Comparison of ENCODE assay signal across 14 cellular contexts in the genomic region with DNA sequence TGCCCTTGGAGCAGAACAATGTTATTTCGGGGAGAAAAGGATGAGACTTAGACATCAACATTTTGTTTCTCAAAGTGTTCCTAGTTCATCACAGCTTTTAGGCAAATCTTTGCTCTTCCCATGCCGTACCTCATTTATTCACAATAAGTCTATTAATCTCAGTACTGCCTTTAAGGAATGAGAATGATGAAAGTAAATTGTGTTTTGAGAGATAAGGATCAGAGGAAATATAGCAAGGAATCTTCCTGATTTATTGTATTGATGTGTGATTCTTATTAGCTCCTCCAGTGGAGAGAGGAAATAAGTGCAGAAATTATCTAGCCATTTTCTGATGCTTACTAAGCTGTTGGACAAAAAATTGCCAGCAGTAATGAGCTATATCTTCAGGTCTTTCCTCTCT. TPM values are rescaled to one million over a fixed set of nuclear protein-coding genes. Genes with fewer than 3 reads are reported as not detected.
DNase-seq lines count a peak whose midpoint lies in the region; ATAC-seq, FAIRE-seq and TF ChIP-seq lines count a peak whose summit lies in the region.
"Had no signal": no experiment of that assay in that cellular context is flagged by ENCODE, and none has a peak within 500 bp of the region (broad histone marks: within the 10 kb centered on the region; RNA-seq: fewer than 3 reads in every experiment).

No MANE protein-coding gene starts in this region.

- no peak for TF ChIP-seq POLR2A in endothelial cell of umbilical vein (IDR thresholded peaks at IDR 0.05; ENCODE audit: low read depth, low read length)

- no peak for TF ChIP-seq EP300 in SK-N-SH (IDR thresholded peaks at IDR 0.05; ENCODE audit: borderline replicate concordance in 1 of 2, low read depth in 1 of 2, low read length in 1 of 2)

- FAIRE-seq in endothelial cell of umbilical vein (lab: Jason Lieb, UNC) (no peak), small intestine (lab: Jason Lieb, UNC) (no peak)

- H3K27me3 Mint-ChIP-seq in activated naive CD4-positive, alpha-beta T cell treated with anti-CD3 and anti-CD28 coated beads for 36 hours (ENCODE audit: low read depth) = no peaks in the 10 kb centered on the region
- no peaks in the 10 kb centered on the region for H3K27me3 Mint-ChIP-seq in stimulated activated naive CD8-positive, alpha-beta T cell treated with anti-CD3 and anti-CD28 coated beads, Interleukin-15, amount 100 ng/mL, for 72 hours

- BruUV-seq in endothelial cell of umbilical vein (replicated peaks; lab: Mats Ljungman, UMichigan) = no TSS peak

- H3K9me3 ChIP-seq in SK-N-SH (no peaks in the 10 kb centered on the region), endothelial cell of umbilical vein (replicated peaks; ENCODE audit: control insufficient read depth, insufficient read depth, low read length) (no peaks in the 10 kb centered on the region), small intestine (ENCODE audit: control insufficient read depth, low read depth) (no peaks in the 10 kb centered on the region)
- H3K9me3 ChIP-seq: body of pancreas had no signal

- H3K4me2 ChIP-seq in SK-N-SH = peak overlapping the region; percentile 74
- H3K4me2 ChIP-seq in endothelial cell of umbilical vein (ENCODE audit: insufficient read depth, low read length) = peak overlapping the region; percentile 71

- intact Hi-C loops in activated naive CD4-positive, alpha-beta T cell treated with anti-CD3 and anti-CD28 coated beads for 36 hours (cut with micrococcal nuclease) = no loop called here
- intact Hi-C loops in endothelial cell of umbilical vein (cut with micrococcal nuclease) = loop anchor here (10.0 kb wide), 1 partner anchor 71 kb away; no protein-coding TSS in a partner anchor

- H3K9me2 ChIP-seq in SK-N-SH = no peaks in the 10 kb centered on the region

- no peak for DNase-seq in activated naive CD4-positive, alpha-beta T cell treated with anti-CD3 and anti-CD28 coated beads for 36 hours
- no peak for DNase-seq in activated naive CD4-positive, alpha-beta T cell treated with anti-CD3 and anti-CD28 coated beads, Interleukin-2, amount 50 U/mL, for 16 hours
- DNase-seq in SK-N-SH (no peak), endothelial cell of umbilical vein (ENCODE audit: low read depth, low spot score) (no peak), small intestine (no peak)
- no peak for DNase-seq in stimulated activated naive CD8-positive, alpha-beta T cell treated with anti-CD3 and anti-CD28 coated beads, Interleukin-15, amount 100 ng/mL, for 72 hours
- DNase-seq in stimulated activated CD4-positive, alpha-beta T cell treated with anti-CD3 and anti-CD28 coated beads, Interleukin-4, amount 100 ng/mL, for 24 hours = no peak
- DNase-seq: body of pancreas; C1 segment of cervical spinal cord; NCI-H1436 treated with DMSO at 0.1 percent for 48 hours; NK-92 treated with Interleukin-12 subunit alpha and Interleukin-12 subunit beta, amount 100 ng/mL, for 24 hours; right cardiac atrium; trophoblast cell had no signal

- ATAC-seq in stimulated activated naive CD8-positive, alpha-beta T cell treated with anti-CD3 and anti-CD28 coated beads, Interleukin-15, amount 100 ng/mL, for 72 hours = no peak
- no peak for ATAC-seq in GM18498 (IDR thresholded peaks at IDR 0.05; ENCODE audit: unreplicated experiment)
- ATAC-seq: body of pancreas, right cardiac atrium had no signal

- H3K9me1 ChIP-seq in endothelial cell of umbilical vein (replicated peaks; ENCODE audit: control insufficient read depth, extremely low read depth, insufficient read depth, low read length) = no peaks in the 10 kb centered on the region

- H3F3A ChIP-seq in SK-N-SH (replicated peaks; ENCODE audit: insufficient read depth) = peaks cover 14% of the 10 kb centered on the region

- TF ChIP-seq RAD21 in SK-N-SH (IDR thresholded peaks at IDR 0.05; ENCODE audit: low read length) = no peak

- H3K79me2 ChIP-seq in SK-N-SH (ENCODE audit: insufficient read depth) (peaks cover 47% of the 10 kb centered on the region), endothelial cell of umbilical vein (ENCODE audit: control insufficient read depth, insufficient read depth, low read length) (peaks cover 26% of the 10 kb centered on the region)

- CTCF ChIA-PET in activated naive CD4-positive, alpha-beta T cell treated with anti-CD3 and anti-CD28 coated beads for 36 hours (lab: Charles Lee) = interaction anchor here (0.8 to 11.1 kb wide), 6 partner anchors 15 to 85 kb away, joined by 3 to 141 read pairs (median 4); a partner anchor contains a TSS
- CTCF ChIA-PET in SK-N-SH (lab: Yijun Ruan, JAX) = interaction anchor here (0.8 to 10.4 kb wide), 7 partner anchors 19 to 181 kb away, joined by 3 to 121 read pairs (median 4); a partner anchor contains a TSS
- CTCF ChIA-PET in endothelial cell of umbilical vein (lab: Charles Lee) = interaction anchor here (0.9 to 6.2 kb wide), 13 partner anchors 9 to 209 kb away, joined by 3 to 69 read pairs (median 4); a partner anchor contains a TSS

- no peak overlapping the region; the same call in 1 of the 2 replicates for H3K9ac ChIP-seq in SK-N-SH
- H3K9ac ChIP-seq in endothelial cell of umbilical vein (replicated peaks; ENCODE audit: extremely low read depth, insufficient read depth, low read length) = no peak overlapping the region

- TF ChIP-seq CTCF in SK-N-SH (IDR thresholded peaks at IDR 0.05) (peak; percentile 47), endothelial cell of umbilical vein (IDR thresholded peaks at IDR 0.05; ENCODE audit: extremely low read depth in 1 of 2, insufficient read depth in 1 of 2, low read depth in 1 of 2, low read length in 2 of 2) (no peak)

- H4K20me1 ChIP-seq in SK-N-SH (ENCODE audit: insufficient read depth) (no peaks in the 10 kb centered on the region), endothelial cell of umbilical vein (replicated peaks; ENCODE audit: control insufficient read depth, extremely low read depth, insufficient read depth, low read length) (no peaks in the 10 kb centered on the region)

- peaks cover 37% of the 10 kb centered on the region for H3K36me3 Mint-ChIP-seq in activated naive CD4-positive, alpha-beta T cell treated with anti-CD3 and anti-CD28 coated beads for 36 hours (ENCODE audit: low read depth)

- peak overlapping the region; percentile 28 to 92; a peak in 3 of 4 replicates for H3K27ac ChIP-seq in SK-N-SH (ENCODE audit: low read depth in 2 of 2, low read length in 1 of 2)
- no peak overlapping the region for H3K27ac ChIP-seq in endothelial cell of umbilical vein (ENCODE audit: insufficient read depth, low read depth, low read length)
- no peak overlapping the region for H3K27ac ChIP-seq in small intestine (ENCODE audit: low read depth in 1 of 2, low read length in 1 of 2)
- H3K27ac ChIP-seq: body of pancreas had no signal

- H3K4me3 ChIP-seq in SK-N-SH (ENCODE audit: low read depth in 2 of 2, low read length in 1 of 2) (peak overlapping the region; percentile 90 to 99; a peak in 2 of 4 replicates), endothelial cell of umbilical vein (replicated peaks in 1 of 3; ENCODE audit: insufficient read depth in 1 of 3, low read depth in 1 of 3, low read length in 3 of 3) (no peak overlapping the region), small intestine (ENCODE audit: low read depth in 1 of 2, low read length in 2 of 2) (no peak overlapping the region)
- H3K4me3 ChIP-seq: body of pancreas had no signal

- POLR2A ChIA-PET in SK-N-SH (lab: Yijun Ruan, JAX) = interaction anchor here (1.7 kb wide), 1 partner anchor 32 kb away, joined by 4 read pairs; no protein-coding TSS in a partner anchor
- POLR2A ChIA-PET in endothelial cell of umbilical vein (lab: Charles Lee) = interaction anchor here (1.7 kb wide), 1 partner anchor 33 kb away, joined by 4 read pairs; a partner anchor contains a TSS

- peaks cover 51% of the 10 kb centered on the region for H3K4me1 Mint-ChIP-seq in activated naive CD4-positive, alpha-beta T cell treated with anti-CD3 and anti-CD28 coated beads for 36 hours (ENCODE audit: low read depth)
- peaks cover 55% of the 10 kb centered on the region for H3K4me1 Mint-ChIP-seq in stimulated activated naive CD8-positive, alpha-beta T cell treated with anti-CD3 and anti-CD28 coated beads, Interleukin-15, amount 100 ng/mL, for 72 hours

- peaks cover 0 to 12% of the 10 kb centered on the region in 2 experiments; a peak in 2 of 4 replicates for H3K4me1 ChIP-seq in SK-N-SH (ENCODE audit: control insufficient read depth in 1 of 2, insufficient read depth in 2 of 2, low read depth in 1 of 2, low read length in 1 of 2)
- peaks cover 13% of the 10 kb centered on the region for H3K4me1 ChIP-seq in endothelial cell of umbilical vein (ENCODE audit: control insufficient read depth, extremely low read depth, insufficient read depth, low read length)
- H3K4me1 ChIP-seq in small intestine (ENCODE audit: control insufficient read depth in 2 of 2, insufficient read depth in 1 of 2, low read depth in 1 of 2, low read length in 1 of 2) = peaks cover 0 to 2% of the 10 kb centered on the region in 2 donors

- H3K36me3 ChIP-seq in SK-N-SH (replicated peaks in 1 of 2; ENCODE audit: control insufficient read depth in 1 of 2, insufficient read depth in 2 of 2, low read length in 1 of 2) = peaks cover 39 to 45% of the 10 kb centered on the region in 2 experiments
- H3K36me3 ChIP-seq in endothelial cell of umbilical vein (ENCODE audit: control insufficient read depth in 2 of 2, extremely low read depth in 1 of 2, insufficient read depth in 2 of 2, low read length in 2 of 2) = peaks cover 23 to 36% of the 10 kb centered on the region in 2 experiments
- peaks cover 16 to 22% of the 10 kb centered on the region in 2 donors for H3K36me3 ChIP-seq in small intestine (ENCODE audit: control insufficient read depth in 2 of 2, insufficient read depth in 2 of 2, low read length in 2 of 2)

- dilution Hi-C loops in endothelial cell of umbilical vein (cut with MboI; ENCODE audit: extremely low pct_ligation_motif_present, low sequenced_read_pairs) = no loop called here

- H3K27me3 ChIP-seq in SK-N-SH (ENCODE audit: insufficient read depth) (no peaks in the 10 kb centered on the region), endothelial cell of umbilical vein (ENCODE audit: control insufficient read depth in 2 of 2, insufficient read depth in 2 of 2, low read length in 2 of 2) (no peaks in the 10 kb centered on the region), small intestine (ENCODE audit: control insufficient read depth in 2 of 2, insufficient read depth in 2 of 2, low read length in 2 of 2) (no peaks in the 10 kb centered on the region)
- H3K27me3 ChIP-seq: body of pancreas had no signal

- peak overlapping the region; percentile 53 for H3K4me3 Mint-ChIP-seq in activated naive CD4-positive, alpha-beta T cell treated with anti-CD3 and anti-CD28 coated beads for 36 hours
- peak overlapping the region; percentile 94 to 99 for H3K4me3 Mint-ChIP-seq in stimulated activated naive CD8-positive, alpha-beta T cell treated with anti-CD3 and anti-CD28 coated beads, Interleukin-15, amount 100 ng/mL, for 72 hours

- 69% methylated on average over 2 of the region's 2 CpGs for WGBS in SK-N-SH (ENCODE audit: low lambda C conversion rate)
- WGBS in small intestine, 3 donors = 92 to 94% (median 94%) methylated on average over 2 of the region's 2 CpGs

- no peaks in the 10 kb centered on the region for H3K9me3 Mint-ChIP-seq in activated naive CD4-positive, alpha-beta T cell treated with anti-CD3 and anti-CD28 coated beads for 36 hours
- H3K9me3 Mint-ChIP-seq in stimulated activated naive CD8-positive, alpha-beta T cell treated with anti-CD3 and anti-CD28 coated beads, Interleukin-15, amount 100 ng/mL, for 72 hours = no peaks in the 10 kb centered on the region

- H3K27ac Mint-ChIP-seq in activated naive CD4-positive, alpha-beta T cell treated with anti-CD3 and anti-CD28 coated beads for 36 hours = no peak overlapping the region
- H3K27ac Mint-ChIP-seq in stimulated activated naive CD8-positive, alpha-beta T cell treated with anti-CD3 and anti-CD28 coated beads, Interleukin-15, amount 100 ng/mL, for 72 hours = no peak overlapping the region

- H2AFZ ChIP-seq in SK-N-SH (ENCODE audit: low read depth) (no peak overlapping the region), endothelial cell of umbilical vein (ENCODE audit: low read depth, low read length) (no peak overlapping the region)

RNA-seq across cellular contexts. Expression of a gene that starts 2.0 kb away (rescaled TPM):
- total RNA-seq in activated naive CD4-positive, alpha-beta T cell treated with anti-CD3 and anti-CD28 coated beads for 36 hours = 10 to 100 TPM; 18.8 to 19.2 TPM
- polyA plus RNA-seq in SK-N-SH (2012; rRNA removed) = 34.1 and 40.9 TPM in 2 replicates
- 32.1 and 36.1 TPM in 2 replicates for polyA plus RNA-seq in SK-N-SH (2012; cell fraction: cytosol; rRNA removed)
- polyA plus RNA-seq in SK-N-SH (2012; cell fraction: nucleus; rRNA removed) = 51.9 and 53.9 TPM in 2 replicates
- total RNA-seq in endothelial cell of umbilical vein = 30.4 and 31.0 TPM in 2 replicates
- 28.4 and 29.5 TPM in 2 replicates for polyA plus RNA-seq in endothelial cell of umbilical vein
- polyA plus RNA-seq in endothelial cell of umbilical vein (2011; cell fraction: cytosol; rRNA removed) = 38.1 and 38.3 TPM in 2 replicates
- 52.1 and 53.3 TPM in 2 replicates for polyA plus RNA-seq in endothelial cell of umbilical vein (2011; cell fraction: nucleus; rRNA removed)
- polyA plus RNA-seq in endothelial cell of umbilical vein (2012) = 22.1 and 27.2 TPM in 2 replicates
- polyA minus RNA-seq in endothelial cell of umbilical vein = 42.6 and 48.0 TPM in 2 replicates
- polyA minus RNA-seq in endothelial cell of umbilical vein (2011; cell fraction: cytosol; rRNA and poly(A)+ RNA removed) = 23.2 TPM
- polyA minus RNA-seq in endothelial cell of umbilical vein (2011; cell fraction: nucleus; rRNA and poly(A)+ RNA removed) = 24.2 and 29.4 TPM in 2 replicates
- 10 to 100 TPM; 11.6 to 18.5 (median 16.2) TPM for polyA plus RNA-seq in small intestine

RNA-seq across cellular contexts. Expression of a gene that starts 2.1 kb away (rescaled TPM):
- 1 to 10 TPM; 7.5 to 8.0 TPM for total RNA-seq in activated naive CD4-positive, alpha-beta T cell treated with anti-CD3 and anti-CD28 coated beads for 36 hours
- 4.8 and 6.1 TPM in 2 replicates for polyA plus RNA-seq in SK-N-SH (2012; rRNA removed)
- polyA plus RNA-seq in SK-N-SH (2012; cell fraction: cytosol; rRNA removed) = 5.0 and 5.2 TPM in 2 replicates
- 8.0 and 15.4 TPM in 2 replicates for polyA plus RNA-seq in SK-N-SH (2012; cell fraction: nucleus; rRNA removed)
- 17.3 and 20.5 TPM in 2 replicates for total RNA-seq in endothelial cell of umbilical vein
- 6.4 and 7.6 TPM in 2 replicates for polyA plus RNA-seq in endothelial cell of umbilical vein
- polyA plus RNA-seq in endothelial cell of umbilical vein (2011; cell fraction: cytosol; rRNA removed) = 8.2 and 8.3 TPM in 2 replicates
- polyA plus RNA-seq in endothelial cell of umbilical vein (2011; cell fraction: nucleus; rRNA removed) = 20.5 and 22.1 TPM in 2 replicates
- polyA plus RNA-seq in endothelial cell of umbilical vein (2012) = 7.9 and 11.6 TPM in 2 replicates
- 14.3 and 16.2 TPM in 2 replicates for polyA minus RNA-seq in endothelial cell of umbilical vein
- polyA minus RNA-seq in endothelial cell of umbilical vein (2011; cell fraction: cytosol; rRNA and poly(A)+ RNA removed) = 4.8 TPM
- polyA minus RNA-seq in endothelial cell of umbilical vein (2011; cell fraction: nucleus; rRNA and poly(A)+ RNA removed) = 17.6 and 22.6 TPM in 2 replicates
- polyA plus RNA-seq in small intestine = 1 to 10 TPM; 2.7 to 4.7 (median 3.4) TPM

RNA-seq across cellular contexts. Expression of a gene that starts 19.4 kb away (rescaled TPM):
- 1 to 10 TPM; 3.2 to 3.4 TPM for total RNA-seq in activated naive CD4-positive, alpha-beta T cell treated with anti-CD3 and anti-CD28 coated beads for 36 hours
- 7.8 and 8.1 TPM in 2 replicates for polyA plus RNA-seq in SK-N-SH (2012; rRNA removed)
- 4.3 and 5.9 TPM in 2 replicates for polyA plus RNA-seq in SK-N-SH (2012; cell fraction: cytosol; rRNA removed)
- polyA plus RNA-seq in SK-N-SH (2012; cell fraction: nucleus; rRNA removed) = 20.7 and 25.9 TPM in 2 replicates
- 3.6 and 5.1 TPM in 2 replicates for total RNA-seq in endothelial cell of umbilical vein
- 9.0 TPM in 2 replicates for polyA plus RNA-seq in endothelial cell of umbilical vein
- polyA plus RNA-seq in endothelial cell of umbilical vein (2011; cell fraction: cytosol; rRNA removed) = 6.9 and 7.0 TPM in 2 replicates
- 16.4 and 17.0 TPM in 2 replicates for polyA plus RNA-seq in endothelial cell of umbilical vein (2011; cell fraction: nucleus; rRNA removed)
- 4.5 TPM in 2 replicates for polyA plus RNA-seq in endothelial cell of umbilical vein (2012)
- polyA minus RNA-seq in endothelial cell of umbilical vein = 3.9 and 4.0 TPM in 2 replicates
- not detected for polyA minus RNA-seq in endothelial cell of umbilical vein (2011; cell fraction: cytosol; rRNA and poly(A)+ RNA removed)
- 2.5 and 2.6 TPM in 2 replicates for polyA minus RNA-seq in endothelial cell of umbilical vein (2011; cell fraction: nucleus; rRNA and poly(A)+ RNA removed)
- polyA plus RNA-seq in small intestine = 1 to 10 TPM in 2 of 3 donors, under 1 TPM in 1; 0.54 to 1.6 (median 1.6) TPM

RNA-seq across cellular contexts. Expression of a gene that starts 32.9 kb away (rescaled TPM):
- total RNA-seq in activated naive CD4-positive, alpha-beta T cell treated with anti-CD3 and anti-CD28 coated beads for 36 hours = 10 to 100 TPM; 19.1 to 19.6 TPM
- polyA plus RNA-seq in SK-N-SH (2012; rRNA removed) (35.5 and 39.1 TPM in 2 replicates), endothelial cell of umbilical vein (69.9 and 71.8 TPM in 2 replicates), small intestine (10 to 100 TPM in 1 of 3 donors, 1 to 10 TPM in 2; 5.9 to 10.1 (median 8.3) TPM)
- 16.1 and 18.8 TPM in 2 replicates for polyA plus RNA-seq in SK-N-SH (2012; cell fraction: cytosol; rRNA removed)
- 157 and 192 TPM in 2 replicates for polyA plus RNA-seq in SK-N-SH (2012; cell fraction: nucleus; rRNA removed)
- 50.1 and 53.3 TPM in 2 replicates for total RNA-seq in endothelial cell of umbilical vein
- 37.9 and 42.4 TPM in 2 replicates for polyA plus RNA-seq in endothelial cell of umbilical vein (2011; cell fraction: cytosol; rRNA removed)
- polyA plus RNA-seq in endothelial cell of umbilical vein (2011; cell fraction: nucleus; rRNA removed) = 129 and 162 TPM in 2 replicates
- polyA plus RNA-seq in endothelial cell of umbilical vein (2012) = 45.0 and 49.8 TPM in 2 replicates
- polyA minus RNA-seq in endothelial cell of umbilical vein = 42.6 and 44.0 TPM in 2 replicates
- 8.5 TPM for polyA minus RNA-seq in endothelial cell of umbilical vein (2011; cell fraction: cytosol; rRNA and poly(A)+ RNA removed)
- 36.0 and 38.8 TPM in 2 replicates for polyA minus RNA-seq in endothelial cell of umbilical vein (2011; cell fraction: nucleus; rRNA and poly(A)+ RNA removed)

RNA-seq across cellular contexts. Expression of a gene that starts 59.6 kb away (rescaled TPM):
- total RNA-seq in activated naive CD4-positive, alpha-beta T cell treated with anti-CD3 and anti-CD28 coated beads for 36 hours = under 1 TPM; 0.19 to 0.20 TPM
- 0.05 and 0.08 TPM in 2 replicates for polyA plus RNA-seq in SK-N-SH (2012; rRNA removed)
- polyA plus RNA-seq in SK-N-SH (2012; cell fraction: cytosol; rRNA removed) = 0.05 and 0.07 TPM in 2 replicates
- polyA plus RNA-seq in SK-N-SH (2012; cell fraction: nucleus; rRNA removed) = 0.10 and 0.11 TPM in 2 replicates
- total RNA-seq in endothelial cell of umbilical vein = 0.14 and 0.20 TPM in 2 replicates
- polyA plus RNA-seq in endothelial cell of umbilical vein = 0.10 and 0.15 TPM in 2 replicates
- 0.13 TPM in 2 replicates for polyA plus RNA-seq in endothelial cell of umbilical vein (2011; cell fraction: cytosol; rRNA removed)
- polyA plus RNA-seq in endothelial cell of umbilical vein (2011; cell fraction: nucleus; rRNA removed) = 0.21 and 0.45 TPM in 2 replicates
- polyA plus RNA-seq in endothelial cell of umbilical vein (2012) = 0.20 and 0.35 TPM in 2 replicates
- polyA minus RNA-seq in endothelial cell of umbilical vein = 0.19 TPM in 1 of 2 replicates, not detected in the other
- polyA minus RNA-seq in endothelial cell of umbilical vein (2011; cell fraction: cytosol; rRNA and poly(A)+ RNA removed) = not detected
- polyA minus RNA-seq in endothelial cell of umbilical vein (2011; cell fraction: nucleus; rRNA and poly(A)+ RNA removed) = 0.10 TPM in 1 of 2 replicates, not detected in the other
- 1 to 10 TPM in 2 of 3 donors, not detected in 1; 1.1 to 1.8 TPM for polyA plus RNA-seq in small intestine

Comparison
In these comparisons a context has a peak if more than half of its experiments do, and no peak if none do; other contexts are left out.
1. H3K27ac ChIP-seq: peak in SK-N-SH (2 of 2); none in endothelial cell of umbilical vein (single experiment) and small intestine (0 of 2).
2. H3K4me3 ChIP-seq: peak in SK-N-SH (2 of 2); none in endothelial cell of umbilical vein (0 of 3) and small intestine (0 of 2).